ENCODE assay signal across 1 cellular context in genomic region chr10:38403347-38404117, GRCh38.
TF ChIP-seq lines count a peak whose summit lies in the region.
"Not testable (repeated sequence)": the region's sequence is repeated elsewhere in the genome, so short reads cannot be mapped to it uniquely, and the experiment has no call there.

No MANE protein-coding gene starts in this region.

TF ChIP-seq in HepG2, 621 proteins besides CTCF, POLR2A, EP300 and RAD21:
- not testable (repeated sequence) for TF ChIP-seq SP1 (IDR thresholded peaks at IDR 0.05); CREM (CRISPR knock-in tag; IDR thresholded peaks at IDR 0.05)
- TF ChIP-seq SP1 (CRISPR knock-in tag; IDR thresholded peaks at IDR 0.05), result 0 out of 2 replicates have a peak, but pooled peaks have one; percentile 1
- TF ChIP-seq, protein P1, sequence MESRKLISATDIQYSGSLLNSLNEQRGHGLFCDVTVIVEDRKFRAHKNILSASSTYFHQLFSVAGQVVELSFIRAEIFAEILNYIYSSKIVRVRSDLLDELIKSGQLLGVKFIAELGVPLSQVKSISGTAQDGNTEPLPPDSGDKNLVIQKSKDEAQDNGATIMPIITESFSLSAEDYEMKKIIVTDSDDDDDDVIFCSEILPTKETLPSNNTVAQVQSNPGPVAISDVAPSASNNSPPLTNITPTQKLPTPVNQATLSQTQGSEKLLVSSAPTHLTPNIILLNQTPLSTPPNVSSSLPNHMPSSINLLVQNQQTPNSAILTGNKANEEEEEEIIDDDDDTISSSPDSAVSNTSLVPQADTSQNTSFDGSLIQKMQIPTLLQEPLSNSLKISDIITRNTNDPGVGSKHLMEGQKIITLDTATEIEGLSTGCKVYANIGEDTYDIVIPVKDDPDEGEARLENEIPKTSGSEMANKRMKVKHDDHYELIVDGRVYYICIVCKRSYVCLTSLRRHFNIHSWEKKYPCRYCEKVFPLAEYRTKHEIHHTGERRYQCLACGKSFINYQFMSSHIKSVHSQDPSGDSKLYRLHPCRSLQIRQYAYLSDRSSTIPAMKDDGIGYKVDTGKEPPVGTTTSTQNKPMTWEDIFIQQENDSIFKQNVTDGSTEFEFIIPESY (CRISPR knock-in tag; IDR thresholded peaks at IDR 0.05), result peak; percentile 61
- TF ChIP-seq ZFX (CRISPR knock-in tag; IDR thresholded peaks at IDR 0.05; ENCODE audit: low read depth), result peak; percentile 3; the same call in 1 of the 2 replicates
- 0 out of 2 replicates have a peak, but pooled peaks have one; percentile 8 for TF ChIP-seq CREM (IDR thresholded peaks at IDR 0.05)
- 0 out of 2 replicates have a peak, but pooled peaks have one; percentile 40 for TF ChIP-seq ZNF782 (CRISPR knock-in tag; IDR thresholded peaks at IDR 0.05; ENCODE audit: borderline replicate concordance)
- TF ChIP-seq THAP9 (CRISPR knock-in tag; IDR thresholded peaks at IDR 0.05; ENCODE audit: borderline replicate concordance), result peak; percentile 96; the same call in 1 of the 2 replicates
